In the genomic region with DNA sequence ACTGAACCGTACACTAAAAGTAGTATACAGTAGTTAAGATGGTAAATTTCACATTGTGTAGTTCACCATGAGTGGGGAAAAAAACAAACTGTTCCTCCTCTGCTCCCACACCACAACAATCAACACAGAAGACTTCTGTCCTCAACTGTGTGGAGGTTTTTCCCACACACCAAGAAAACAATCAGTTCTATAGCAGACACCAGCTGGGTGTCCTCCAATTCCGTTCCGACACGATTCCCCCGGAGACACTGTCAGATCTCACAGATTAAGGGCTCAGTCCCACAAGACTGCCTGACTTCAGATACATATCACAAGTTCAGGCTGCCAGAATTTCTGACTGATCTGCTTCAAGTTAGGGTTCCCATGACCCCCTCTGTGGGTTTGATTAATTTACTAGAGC, we compare ENCODE assay signal across 18 cellular contexts. TPM values are rescaled to one million over a fixed set of nuclear protein-coding genes. Genes with fewer than 3 reads are reported as not detected.
A peak's percentile ranks its signal among the peaks of the same experiment; 100 is the strongest.
DNase-seq lines count a peak whose midpoint lies in the region; ATAC-seq, FAIRE-seq and TF ChIP-seq lines count a peak whose summit lies in the region.
"Had no signal": no experiment of that assay in that cellular context is flagged by ENCODE, and none has a peak within 500 bp of the region (broad histone marks: within the 10 kb centered on the region; RNA-seq: fewer than 3 reads in every experiment).

No MANE protein-coding gene starts in this region.

- DNase-seq in WERI-Rb-1 = peak; percentile 65
- DNase-seq in dorsolateral prefrontal cortex = peak in 8 of 10 donors; percentile 42 to 74 (median 56)
- DNase-seq in midbrain (lab: John Stamatoyannopoulos, UW) = peak; percentile 75
- no peak for DNase-seq in pancreas
- DNase-seq: COR-L47, DMS53, NCI-H1436 treated with DMSO at 0.1 percent for 48 hours, NCI-H2081, NCI-H2227 treated with DMSO at 0.1 percent for 48 hours, NCI-H524 treated with DMSO at 0.1 percent for 48 hours had no signal

- H3K27me3 ChIP-seq in WERI-Rb-1 (ENCODE audit: insufficient read depth, low read depth, severe bottlenecking) (no peaks in the 10 kb centered on the region), dorsolateral prefrontal cortex (no peaks in the 10 kb centered on the region), pancreas (no peaks in the 10 kb centered on the region)
- H3K27me3 ChIP-seq: BLaER1 treated with 17β-estradiol and CSF1 and Interleukin-3, amounts not matched to agents 10 nM and 100 nM; SJSA1 had no signal

- no peaks in the 10 kb centered on the region for H3K4me1 ChIP-seq in pancreas
- H3K4me1 ChIP-seq: SJSA1 had no signal

- peak overlapping the region; percentile 30 for H3K27ac ChIP-seq in WERI-Rb-1
- peak overlapping the region in 58 of 59 donors; percentile 21 to 92 (median 82) for H3K27ac ChIP-seq in dorsolateral prefrontal cortex
- peak overlapping the region; percentile 83 for H3K27ac ChIP-seq in temporal lobe (ENCODE audit: low read depth, low read length)
- no peak overlapping the region for H3K27ac ChIP-seq in pancreas
- H3K27ac ChIP-seq: BLaER1 treated with 17β-estradiol and CSF1 and Interleukin-3, amounts not matched to agents 10 nM and 100 nM; HL-60; SJSA1 had no signal

- no peak for TF ChIP-seq CTCF in WERI-Rb-1 (IDR thresholded peaks at IDR 0.05; ENCODE audit: low read depth, low read length)
- peak in 2 of 56 donors; percentile 10 to 23 for TF ChIP-seq CTCF in dorsolateral prefrontal cortex (IDR thresholded peaks at IDR 0.05 in 54 of 56, conservative IDR thresholded peaks at IDR 0.05 in 2 of 56; ENCODE audit: low read depth in 1 of 56, partially characterized antibody in 56 of 56)
- no peak for TF ChIP-seq CTCF in pancreas (IDR thresholded peaks at IDR 0.05)

- H3K9me3 ChIP-seq in WERI-Rb-1 (ENCODE audit: severe bottlenecking) (no peaks in the 10 kb centered on the region), pancreas (no peaks in the 10 kb centered on the region)
- H3K9me3 ChIP-seq: SJSA1 had no signal

- ATAC-seq in pancreas (no peak), HG02642 (IDR thresholded peaks at IDR 0.05; ENCODE audit: poor library complexity, unreplicated experiment) (no peak), HG03354 (IDR thresholded peaks at IDR 0.05; ENCODE audit: poor library complexity, severe bottlenecking, unreplicated experiment) (no peak)
- ATAC-seq: HCT116 had no signal

- FAIRE-seq in pancreas (lab: Jason Lieb, UNC) = no peak
- FAIRE-seq: GM18507 had no signal

- intact Hi-C loops in dorsolateral prefrontal cortex (cut with DNase I) (no loop called here), pancreas (cut with DNase I) (no loop called here)

- H3K36me3 ChIP-seq in WERI-Rb-1 (peaks cover 12% of the 10 kb centered on the region), pancreas (peaks cover 0 to 10% (median 0%) of the 10 kb centered on the region in 3 donors)

- whole genome bisulfite sequencing in pancreas, 2 donors = 78 to 83% methylated on average over 5 of the region's 5 CpGs

- H3K4me3 ChIP-seq in WERI-Rb-1 (ENCODE audit: low read depth, low read length) (no peak overlapping the region), dorsolateral prefrontal cortex (peak overlapping the region in 1 of 59 donors; percentile 20), pancreas (no peak overlapping the region)
- H3K4me3 ChIP-seq: BLaER1 treated with 17β-estradiol and CSF1 and Interleukin-3, amounts not matched to agents 10 nM and 100 nM; SJSA1 had no signal

RNA-seq across cellular contexts. Expression of a gene that starts 31.8 kb away (rescaled TPM):
- total RNA-seq in dorsolateral prefrontal cortex (100 to 1,000 TPM; 104 to 260 (median 168) TPM), temporal lobe (107 TPM), pancreas (10 to 100 TPM in 5 of 6 donors, 1 to 10 TPM in 1; 10.0 to 19.0 (median 14.5) TPM)
- 10 to 100 TPM; 20.7 to 50.4 TPM for polyA plus RNA-seq in pancreas

RNA-seq across cellular contexts. Expression of a gene that starts 36.7 kb away (rescaled TPM):
- 10 to 100 TPM; 22.7 to 51.6 (median 35.8) TPM for total RNA-seq in dorsolateral prefrontal cortex
- total RNA-seq in temporal lobe = 27.0 TPM
- total RNA-seq in pancreas = 10 to 100 TPM in 4 of 6 donors, 1 to 10 TPM in 2; 5.9 to 14.0 (median 11.7) TPM
- polyA plus RNA-seq in pancreas = 1 to 10 TPM; 3.2 to 6.6 TPM

RNA-seq across cellular contexts. Expression of a gene that starts 36.9 kb away (rescaled TPM):
- total RNA-seq in dorsolateral prefrontal cortex (100 to 1,000 TPM in 109 of 120 experiments, 10 to 100 TPM in 11; 78.4 to 168 (median 131) TPM), temporal lobe (175 TPM), pancreas (10 to 100 TPM; 36.1 to 57.6 (median 49.6) TPM)
- polyA plus RNA-seq in pancreas = 10 to 100 TPM in 1 of 2 donors, 1 to 10 TPM in 1; 7.9 to 17.8 TPM

Comparison
In these comparisons a context has a peak if more than half of its experiments do, and no peak if none do; other contexts are left out.
1. DNase-seq: peak in WERI-Rb-1 (single experiment), dorsolateral prefrontal cortex (8 of 10) and midbrain (single experiment); none in pancreas (0 of 6).
2. H3K27ac ChIP-seq: peak in WERI-Rb-1 (single experiment), dorsolateral prefrontal cortex (58 of 59) and temporal lobe (single experiment); none in pancreas (0 of 4).